Comparison of ENCODE assay signal across 18 cellular contexts in genomic region chr6:39452746-39453145, GRCh38.
"Had no signal": no experiment of that assay in that cellular context is flagged by ENCODE, and none has a peak within 500 bp of the region (broad histone marks: within the 10 kb centered on the region; RNA-seq: fewer than 3 reads in every experiment).

No MANE protein-coding gene starts in this region.

- H3K4me3 ChIP-seq: esophagus squamous epithelium, skin epidermis had no signal

- DNase-seq: activated CD8-positive, alpha-beta memory T cell treated with anti-CD3 and anti-CD28 coated beads for 24 hours; activated CD8-positive, alpha-beta memory T cell treated with anti-CD3 and anti-CD28 coated beads, Interleukin-2, amount 50 U/mL, for 48 hours; activated effector memory CD4-positive, alpha-beta T cell treated with Interleukin-2 at 50 U/mL for 16 hours; activated naive CD4-positive, alpha-beta T cell treated with anti-CD3 and anti-CD28 coated beads, Interleukin-2, amount 10 ng/mL, durations not matched to agents 7 days and 5 days; activated naive CD8-positive, alpha-beta T cell treated with anti-CD3 and anti-CD28 coated beads, Interleukin-2, amount 50 U/mL, for 24 hours; activated T-cell treated with anti-CD3 and anti-CD28 coated beads, Interleukin-2, amount 50 U/mL, for 48 hours; anterior cingulate cortex; effector CD8-positive, alpha-beta T cell; esophagus squamous epithelium; glutamatergic neuron; hypothalamus; stimulated activated CD4-positive, alpha-beta T cell treated with anti-CD3 and anti-CD28 coated beads, Interleukin-2, amount 100 ng/mL, for 48 hours; stimulated activated naive CD8-positive, alpha-beta T cell treated with anti-CD3 and anti-CD28 coated beads, Interleukin-15, amount 100 ng/mL, for 72 hours; T-helper 1 cell had no signal

- H3K36me3 ChIP-seq: esophagus squamous epithelium had no signal

- FAIRE-seq: endothelial cell of umbilical vein had no signal

- ATAC-seq: activated CD4-positive, CD25-positive, alpha-beta regulatory T cell treated with anti-CD3 and anti-CD28 coated beads, Interleukin-2, amount 50 U/mL, for 24 hours; left lobe of liver had no signal

- H3K27ac ChIP-seq: esophagus squamous epithelium had no signal

- H3K4me1 ChIP-seq: esophagus squamous epithelium had no signal
